Comparison of ENCODE assay signal across 24 cellular contexts in genomic region chr3:132879651-132880050, GRCh38.
DNase-seq lines count a peak whose midpoint lies in the region; ATAC-seq and TF ChIP-seq lines count a peak whose summit lies in the region.
"Had no signal": no experiment of that assay in that cellular context is flagged by ENCODE, and none has a peak within 500 bp of the region (broad histone marks: within the 10 kb centered on the region; RNA-seq: fewer than 3 reads in every experiment).

No MANE protein-coding gene starts in this region.

- no peaks in the 10 kb centered on the region for H3K36me3 ChIP-seq in kidney epithelial cell (ENCODE audit: control insufficient read depth, insufficient read depth, low read length)
- H3K36me3 ChIP-seq: BLaER1 treated with 17β-estradiol and CSF1 and Interleukin-3, amounts not matched to agents 10 nM and 100 nM; brain microvascular endothelial cell; sigmoid colon; upper lobe of right lung had no signal

- CTCF ChIA-PET in Calu3 (lab: Charles Lee): no interaction called here

- H3K9me3 Mint-ChIP-seq in Calu3 (ENCODE audit: low read depth, unreplicated experiment): peaks cover 6% of the 10 kb centered on the region
- H3K9me3 Mint-ChIP-seq: activated B cell treated with CpG ODN at 0.5 μM for 24 hours; activated CD4-positive, alpha-beta memory T cell treated with anti-CD3 and anti-CD28 coated beads for 36 hours; nephron had no signal

- ATAC-seq in HG03045 (IDR thresholded peaks at IDR 0.05; ENCODE audit: unreplicated experiment): no peak
- ATAC-seq: effector memory CD8-positive, alpha-beta T cell; left colon; upper lobe of right lung had no signal

- no peak overlapping the region for H3K27ac Mint-ChIP-seq in Calu3 (ENCODE audit: unreplicated experiment)
- H3K27ac Mint-ChIP-seq: activated B cell treated with CpG ODN at 0.5 μM for 24 hours; activated CD4-positive, alpha-beta memory T cell treated with anti-CD3 and anti-CD28 coated beads for 36 hours; effector memory CD8-positive, alpha-beta T cell; nephron had no signal

- intact Hi-C loops in Calu3 (cut with micrococcal nuclease; ENCODE audit: unreplicated experiment): no loop called here
- intact Hi-C loops in posterior cingulate gyrus (cut with DNase I): no loop called here

- TF ChIP-seq CTCF in Calu3 (IDR thresholded peaks at IDR 0.05; ENCODE audit: unreplicated experiment) (no peak), kidney epithelial cell (IDR thresholded peaks at IDR 0.05; ENCODE audit: insufficient read depth, low read length, poor library complexity, severe bottlenecking) (no peak)

- DNase-seq in Calu3 (peak; percentile 35), NCI-H1048 (lab: John Stamatoyannopoulos, UW) (peak; percentile 78), astrocyte of the hippocampus (ENCODE audit: low read depth, low spot score) (peak; percentile 5), kidney epithelial cell (ENCODE audit: low read depth) (peak; percentile 19), posterior cingulate gyrus (no peak), activated gamma-delta T cell (lab: John Stamatoyannopoulos, UW) (no peak), NCI-H446 treated with DMSO at 0.1 percent for 48 hours (lab: John Stamatoyannopoulos, UW) (no peak)
- DNase-seq: ACHN; activated B cell treated with CpG ODN at 0.5 μM for 24 hours; activated CD4-positive, alpha-beta memory T cell treated with anti-CD3 and anti-CD28 coated beads for 36 hours; activated gamma-delta T cell treated with Interleukin-2 at 50 U/mL for 16 hours; brain microvascular endothelial cell; effector memory CD8-positive, alpha-beta T cell; EL; KBM-7; left colon; NCI-H2029; NCI-H446; RPMI8226; sigmoid colon; upper lobe of right lung had no signal

- H3K4me3 ChIP-seq in kidney epithelial cell (ENCODE audit: low read depth, low read length): no peak overlapping the region
- H3K4me3 ChIP-seq: BLaER1 treated with 17β-estradiol and CSF1 and Interleukin-3, amounts not matched to agents 10 nM and 100 nM; sigmoid colon; upper lobe of right lung had no signal

- peaks cover 19% of the 10 kb centered on the region for H3K27me3 Mint-ChIP-seq in Calu3 (ENCODE audit: unreplicated experiment)

- no peaks in the 10 kb centered on the region for H3K4me1 Mint-ChIP-seq in Calu3 (ENCODE audit: low read depth, unreplicated experiment)
- H3K4me1 Mint-ChIP-seq: activated B cell treated with CpG ODN at 0.5 μM for 24 hours, nephron had no signal

- no peaks in the 10 kb centered on the region for H3K27me3 ChIP-seq in kidney epithelial cell (ENCODE audit: control insufficient read depth, insufficient read depth, low read length)
- H3K27me3 ChIP-seq: BLaER1 treated with 17β-estradiol and CSF1 and Interleukin-3, amounts not matched to agents 10 nM and 100 nM; brain microvascular endothelial cell; sigmoid colon; upper lobe of right lung had no signal

- H3K36me3 Mint-ChIP-seq in Calu3 (ENCODE audit: insufficient read depth, unreplicated experiment): no peaks in the 10 kb centered on the region
- H3K36me3 Mint-ChIP-seq: activated CD4-positive, alpha-beta memory T cell treated with anti-CD3 and anti-CD28 coated beads for 36 hours had no signal

- no peak overlapping the region for H3K4me3 Mint-ChIP-seq in Calu3 (ENCODE audit: low read depth, unreplicated experiment)
- H3K4me3 Mint-ChIP-seq: activated B cell treated with CpG ODN at 0.5 μM for 24 hours; activated CD4-positive, alpha-beta memory T cell treated with anti-CD3 and anti-CD28 coated beads for 36 hours; effector memory CD8-positive, alpha-beta T cell; nephron had no signal

- no TSS peak for BruUV-seq in Calu3 (replicated peaks; lab: Mats Ljungman, UMichigan)

Comparison
In these comparisons a context has a peak if more than half of its experiments do, and no peak if none do; other contexts are left out.
1. DNase-seq: peak in Calu3 (single experiment), NCI-H1048 (single experiment), astrocyte of the hippocampus (single experiment) and kidney epithelial cell (single experiment); none in posterior cingulate gyrus (0 of 10), activated gamma-delta T cell (single experiment) and NCI-H446 treated with DMSO at 0.1 percent for 48 hours (single experiment).